ENCODE assay signal across 8 cellular contexts in the genomic region with DNA sequence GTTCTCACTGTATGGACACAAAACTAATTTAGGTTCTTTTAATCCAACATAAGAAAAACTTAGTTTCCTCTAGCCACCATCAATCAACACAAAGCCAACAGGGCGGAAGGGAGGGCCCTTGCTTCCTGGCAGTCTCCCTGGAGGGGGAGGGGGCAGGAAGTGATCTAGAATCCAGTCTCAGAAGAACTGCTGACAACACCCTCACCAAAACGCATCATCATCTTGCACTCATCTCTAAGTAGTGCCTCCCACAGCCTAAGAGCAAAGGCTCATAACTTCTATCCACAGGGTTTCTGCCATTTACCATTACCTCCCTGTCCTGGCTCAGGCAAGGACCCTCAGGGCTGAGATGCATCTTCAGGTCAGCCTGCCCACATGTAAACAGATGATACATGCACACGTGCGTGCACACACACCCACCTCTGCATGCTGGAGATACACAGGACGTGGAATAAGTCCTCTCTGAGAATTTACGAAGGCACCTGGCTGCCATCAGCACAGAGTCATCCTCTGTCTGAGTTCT. TPM values are rescaled to one million over a fixed set of nuclear protein-coding genes. Genes with fewer than 3 reads are reported as not detected.
DNase-seq lines count a peak whose midpoint lies in the region; ATAC-seq, FAIRE-seq and TF ChIP-seq lines count a peak whose summit lies in the region.

No MANE protein-coding gene starts in this region.

- H3K27ac ChIP-seq in endothelial cell of umbilical vein (ENCODE audit: insufficient read depth, low read depth, low read length), result peak overlapping the region; percentile 34

- TF ChIP-seq POLR2A in endothelial cell of umbilical vein (IDR thresholded peaks at IDR 0.05; ENCODE audit: low read depth, low read length), result no peak

- no peak overlapping the region for H3K4me3 ChIP-seq in endothelial cell of umbilical vein (replicated peaks in 1 of 3; ENCODE audit: insufficient read depth in 1 of 3, low read depth in 1 of 3, low read length in 3 of 3)

- peak overlapping the region; percentile 68 for H3K4me3 Mint-ChIP-seq in activated CD4-positive, alpha-beta T cell treated with anti-CD3 and anti-CD28 coated beads, Interleukin-2, amount 10 ng/mL, durations not matched to agents 24 days and 14 days
- H3K4me3 Mint-ChIP-seq in MCF 10A (ENCODE audit: unreplicated experiment), result no peak overlapping the region

- POLR2A ChIA-PET in endothelial cell of umbilical vein (lab: Charles Lee) (no interaction called here), MCF 10A (lab: Yijun Ruan, JAX) (no interaction called here)

- H3K9me1 ChIP-seq in endothelial cell of umbilical vein (replicated peaks; ENCODE audit: control insufficient read depth, extremely low read depth, insufficient read depth, low read length), result no peaks in the 10 kb centered on the region

- peak overlapping the region; percentile 6 for H2AFZ ChIP-seq in endothelial cell of umbilical vein (ENCODE audit: low read depth, low read length)

- H3K27ac Mint-ChIP-seq in activated CD4-positive, alpha-beta T cell treated with anti-CD3 and anti-CD28 coated beads, Interleukin-2, amount 10 ng/mL, durations not matched to agents 24 days and 14 days, result peak overlapping the region; percentile 89
- H3K27ac Mint-ChIP-seq in MCF 10A (ENCODE audit: low read depth, unreplicated experiment), result no peak overlapping the region

- H3K9me3 ChIP-seq in endothelial cell of umbilical vein (replicated peaks; ENCODE audit: control insufficient read depth, insufficient read depth, low read length), result no peaks in the 10 kb centered on the region

- peaks cover 77% of the 10 kb centered on the region for H3K4me1 Mint-ChIP-seq in activated CD4-positive, alpha-beta T cell treated with anti-CD3 and anti-CD28 coated beads, Interleukin-2, amount 10 ng/mL, durations not matched to agents 24 days and 14 days
- H3K4me1 Mint-ChIP-seq in MCF 10A (ENCODE audit: insufficient read depth, unreplicated experiment), result peaks cover 30% of the 10 kb centered on the region

- intact Hi-C loops in activated CD4-positive, alpha-beta T cell treated with anti-CD3 and anti-CD28 coated beads, Interleukin-2, amount 10 ng/mL, durations not matched to agents 24 days and 14 days (cut with micrococcal nuclease), result loop anchor here (2.0 to 10.0 kb wide), 4 partner anchors 17 to 383 kb away; no protein-coding TSS in a partner anchor
- intact Hi-C loops in endothelial cell of umbilical vein (cut with micrococcal nuclease) (no loop called here), MCF 10A (cut with micrococcal nuclease) (no loop called here)

- CTCF ChIA-PET in endothelial cell of umbilical vein (lab: Charles Lee) (no interaction called here), MCF 10A (lab: Yijun Ruan, JAX) (no interaction called here)

- H3K36me3 Mint-ChIP-seq in activated CD4-positive, alpha-beta T cell treated with anti-CD3 and anti-CD28 coated beads, Interleukin-2, amount 10 ng/mL, durations not matched to agents 24 days and 14 days (ENCODE audit: low read depth), result no peaks in the 10 kb centered on the region
- H3K36me3 Mint-ChIP-seq in MCF 10A (ENCODE audit: insufficient read depth, unreplicated experiment), result no peaks in the 10 kb centered on the region

- H3K4me2 ChIP-seq in endothelial cell of umbilical vein (ENCODE audit: insufficient read depth, low read length), result peak overlapping the region; percentile 28

- dilution Hi-C loops in endothelial cell of umbilical vein (cut with MboI; ENCODE audit: extremely low pct_ligation_motif_present, low sequenced_read_pairs), result no loop called here

- no peaks in the 10 kb centered on the region for H3K27me3 ChIP-seq in endothelial cell of umbilical vein (ENCODE audit: control insufficient read depth in 2 of 2, insufficient read depth in 2 of 2, low read length in 2 of 2)

- H3K36me3 ChIP-seq in endothelial cell of umbilical vein (ENCODE audit: control insufficient read depth in 2 of 2, extremely low read depth in 1 of 2, insufficient read depth in 2 of 2, low read length in 2 of 2), result no peaks in the 10 kb centered on the region

- no peaks in the 10 kb centered on the region for H3K27me3 Mint-ChIP-seq in activated CD4-positive, alpha-beta T cell treated with anti-CD3 and anti-CD28 coated beads, Interleukin-2, amount 10 ng/mL, durations not matched to agents 24 days and 14 days
- H3K27me3 Mint-ChIP-seq in MCF 10A (ENCODE audit: insufficient read depth, unreplicated experiment), result no peaks in the 10 kb centered on the region

- FAIRE-seq in endothelial cell of umbilical vein (lab: Jason Lieb, UNC), result peak; percentile 76

- peak; percentile 92 for DNase-seq in HT1080 (ENCODE audit: low read depth)
- peak; percentile 95 for DNase-seq in activated CD4-positive, alpha-beta T cell treated with anti-CD3 and anti-CD28 coated beads, Interleukin-2, amount 10 ng/mL, durations not matched to agents 24 days and 14 days
- peak; percentile 45 for DNase-seq in endothelial cell of umbilical vein (ENCODE audit: low read depth, low spot score)
- DNase-seq in stimulated activated CD4-positive, alpha-beta T cell treated with anti-CD3 and anti-CD28 coated beads, Interleukin-2, amount 100 ng/mL, for 48 hours, result peak; percentile 46 to 51
- no peak for DNase-seq in MCF 10A (ENCODE audit: unreplicated experiment)
- DNase-seq in NCI-H1105 (lab: John Stamatoyannopoulos, UW), result no peak

- H3K4me1 ChIP-seq in endothelial cell of umbilical vein (ENCODE audit: control insufficient read depth, extremely low read depth, insufficient read depth, low read length), result peaks cover 61% of the 10 kb centered on the region

- no peak for TF ChIP-seq CTCF in endothelial cell of umbilical vein (IDR thresholded peaks at IDR 0.05; ENCODE audit: extremely low read depth in 1 of 2, insufficient read depth in 1 of 2, low read depth in 1 of 2, low read length in 2 of 2)
- no peak for TF ChIP-seq CTCF in MCF 10A (IDR thresholded peaks at IDR 0.05; ENCODE audit: unreplicated experiment)

- H3K79me2 ChIP-seq in endothelial cell of umbilical vein (ENCODE audit: control insufficient read depth, insufficient read depth, low read length), result peaks cover 5% of the 10 kb centered on the region

- ATAC-seq in HG02678 (IDR thresholded peaks at IDR 0.05; ENCODE audit: unreplicated experiment), result no peak
- ATAC-seq in GM21526 (IDR thresholded peaks at IDR 0.05; ENCODE audit: low FRiP score, unreplicated experiment), result no peak

- H3K9ac ChIP-seq in endothelial cell of umbilical vein (replicated peaks; ENCODE audit: extremely low read depth, insufficient read depth, low read length), result no peak overlapping the region

- BruUV-seq in endothelial cell of umbilical vein (replicated peaks; lab: Mats Ljungman, UMichigan) (no TSS peak), MCF 10A (replicated peaks; lab: Mats Ljungman, UMichigan) (no TSS peak)

- no peaks in the 10 kb centered on the region for H3K9me3 Mint-ChIP-seq in activated CD4-positive, alpha-beta T cell treated with anti-CD3 and anti-CD28 coated beads, Interleukin-2, amount 10 ng/mL, durations not matched to agents 24 days and 14 days
- H3K9me3 Mint-ChIP-seq in MCF 10A (ENCODE audit: unreplicated experiment), result no peaks in the 10 kb centered on the region

- H4K20me1 ChIP-seq in endothelial cell of umbilical vein (replicated peaks; ENCODE audit: control insufficient read depth, extremely low read depth, insufficient read depth, low read length), result no peaks in the 10 kb centered on the region

TF ChIP-seq in endothelial cell of umbilical vein, 7 proteins besides CTCF, POLR2A, EP300 and RAD21:
- no peak for TF ChIP-seq GATA2 (IDR thresholded peaks at IDR 0.05; ENCODE audit: insufficient read depth, insufficient read length, low read depth, low read length)
- no peak for TF ChIP-seq MAX (IDR thresholded peaks at IDR 0.05; ENCODE audit: insufficient read depth, insufficient read length)
- no peak for TF ChIP-seq POLR2AphosphoS5 (IDR thresholded peaks at IDR 0.05; ENCODE audit: insufficient read depth, low read depth, low read length)
- TF ChIP-seq FOS (IDR thresholded peaks at IDR 0.05; ENCODE audit: borderline replicate concordance, insufficient read depth, low read length), result no peak
- no peak for TF ChIP-seq MYC (IDR thresholded peaks at IDR 0.05; ENCODE audit: low read depth, low read length)
- no peak for TF ChIP-seq EZH2 (IDR thresholded peaks at IDR 0.05; ENCODE audit: borderline replicate concordance, low read depth, low read length, severe bottlenecking)

RNA-seq across cellular contexts. Expression of gene HIVEP3, which starts 20.5 kb away (rescaled TPM):
- 4.8 and 6.2 TPM in 2 replicates for total RNA-seq in HT1080 (2014; rRNA removed; shearing (Covaris generic))
- 15.3 and 17.2 TPM in 2 replicates for polyA plus RNA-seq in HT1080 (2015; cell fraction: cytosol; rRNA removed)
- polyA plus RNA-seq in HT1080 (2015; cell fraction: nucleus; rRNA removed), result 7.6 and 7.9 TPM in 2 replicates
- 70.5 and 73.9 TPM in 2 replicates for total RNA-seq in activated CD4-positive, alpha-beta T cell treated with anti-CD3 and anti-CD28 coated beads, Interleukin-2, amount 10 ng/mL, durations not matched to agents 24 days and 14 days
- total RNA-seq in endothelial cell of umbilical vein, result 4.0 and 5.0 TPM in 2 replicates
- 2.1 and 3.4 TPM in 2 replicates for polyA plus RNA-seq in endothelial cell of umbilical vein
- polyA plus RNA-seq in endothelial cell of umbilical vein (2011; cell fraction: cytosol; rRNA removed), result 3.6 and 4.1 TPM in 2 replicates
- polyA plus RNA-seq in endothelial cell of umbilical vein (2011; cell fraction: nucleus; rRNA removed), result 3.2 and 3.3 TPM in 2 replicates
- polyA plus RNA-seq in endothelial cell of umbilical vein (2012), result 2.7 and 4.9 TPM in 2 replicates
- 4.5 and 4.7 TPM in 2 replicates for polyA minus RNA-seq in endothelial cell of umbilical vein
- 0.61 TPM for polyA minus RNA-seq in endothelial cell of umbilical vein (2011; cell fraction: cytosol; rRNA and poly(A)+ RNA removed)
- polyA minus RNA-seq in endothelial cell of umbilical vein (2011; cell fraction: nucleus; rRNA and poly(A)+ RNA removed), result 3.6 and 5.6 TPM in 2 replicates
- 0.61 and 1.2 TPM in 2 replicates for total RNA-seq in MCF 10A (2022)

Comparison
In these comparisons a context has a peak if more than half of its experiments do, and no peak if none do; other contexts are left out.
1. DNase-seq: peak in HT1080 (single experiment), activated CD4-positive, alpha-beta T cell treated with anti-CD3 and anti-CD28 coated beads, Interleukin-2, amount 10 ng/mL, durations not matched to agents 24 days and 14 days (single experiment), endothelial cell of umbilical vein (single experiment) and stimulated activated CD4-positive, alpha-beta T cell treated with anti-CD3 and anti-CD28 coated beads, Interleukin-2, amount 100 ng/mL, for 48 hours (2 of 2); none in MCF 10A (single experiment) and NCI-H1105 (single experiment).